In the genomic region with DNA sequence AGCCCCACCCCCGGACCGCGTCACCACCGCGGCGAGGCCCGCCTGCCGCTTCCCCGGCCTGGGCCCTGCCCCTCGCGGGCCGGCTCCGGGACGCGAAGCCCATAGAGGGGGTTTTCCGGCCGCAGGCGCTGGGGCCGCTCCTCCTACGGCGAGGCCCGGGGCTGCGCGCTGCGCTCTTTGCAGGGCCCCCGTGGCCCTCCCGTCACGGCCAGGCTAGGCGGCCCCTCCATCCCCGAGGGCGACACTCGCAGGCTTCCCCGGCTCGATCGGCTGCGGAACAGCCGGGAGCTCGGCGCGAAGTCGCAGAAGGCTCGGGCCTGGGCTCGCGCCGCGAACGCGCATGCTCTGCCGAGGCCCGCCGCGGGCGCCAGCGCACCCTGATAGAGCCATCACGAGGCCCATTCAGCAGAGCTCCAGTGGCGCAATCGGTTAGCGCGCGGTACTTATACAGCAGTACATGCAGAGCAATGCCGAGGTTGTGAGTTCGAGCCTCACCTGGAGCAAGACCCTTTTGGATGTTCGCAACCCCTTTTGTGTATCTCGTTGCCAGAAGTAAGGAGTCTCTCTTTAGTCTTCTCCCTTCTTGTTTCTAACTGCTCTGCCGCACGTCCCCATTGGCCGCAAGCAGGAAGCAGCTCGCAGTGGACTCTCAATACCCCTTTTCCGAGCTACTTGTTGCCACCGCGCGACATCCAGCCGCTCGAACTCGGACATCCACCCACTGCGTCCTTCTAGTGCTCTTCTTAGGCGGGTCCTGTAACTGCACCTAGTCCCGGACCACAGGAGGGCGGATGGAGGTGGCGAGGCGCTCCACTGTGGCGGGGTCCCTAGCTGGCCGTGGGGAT, we compare ENCODE assay signal across 8 cellular contexts. TPM values are rescaled to one million over a fixed set of nuclear protein-coding genes. Genes with fewer than 3 reads are reported as not detected.
A peak's percentile ranks its signal among the peaks of the same experiment; 100 is the strongest.
DNase-seq lines count a peak whose midpoint lies in the region; ATAC-seq and TF ChIP-seq lines count a peak whose summit lies in the region.

No MANE protein-coding gene starts in this region.

- H3K27ac Mint-ChIP-seq in CD4-positive, CD25-positive, alpha-beta regulatory T cell = peak overlapping the region; percentile 99
- H3K27ac Mint-ChIP-seq in activated CD4-positive, alpha-beta memory T cell treated with anti-CD3 and anti-CD28 coated beads for 36 hours = peak overlapping the region; percentile 100

- no peaks in the 10 kb centered on the region for H3K27me3 ChIP-seq in CD4-positive, CD25-positive, alpha-beta regulatory T cell (ENCODE audit: control insufficient read depth, insufficient read depth, low read length)
- H3K27me3 ChIP-seq in dorsolateral prefrontal cortex = no peaks in the 10 kb centered on the region
- no peaks in the 10 kb centered on the region for H3K27me3 ChIP-seq in lung (ENCODE audit: control insufficient read depth, insufficient read depth)

- H3K36me3 Mint-ChIP-seq in CD4-positive, CD25-positive, alpha-beta regulatory T cell = no peaks in the 10 kb centered on the region
- peaks cover 6% of the 10 kb centered on the region for H3K36me3 Mint-ChIP-seq in activated CD4-positive, alpha-beta memory T cell treated with anti-CD3 and anti-CD28 coated beads for 36 hours

- H3K4me3 ChIP-seq in CD4-positive, CD25-positive, alpha-beta regulatory T cell (ENCODE audit: low read depth, low read length) = peak overlapping the region; percentile 80
- H3K4me3 ChIP-seq in dorsolateral prefrontal cortex = peak overlapping the region; percentile 56 to 92 (median 79)
- peak overlapping the region; percentile 51 for H3K4me3 ChIP-seq in lung

- H3K27ac ChIP-seq in CD4-positive, CD25-positive, alpha-beta regulatory T cell (ENCODE audit: insufficient read depth, low read length, poor library complexity, severe bottlenecking) = peak overlapping the region; percentile 95
- H3K27ac ChIP-seq in dorsolateral prefrontal cortex (peak overlapping the region; percentile 93 to 100 (median 100)), lung (ENCODE audit: low read depth in 1 of 2, low read length in 1 of 2) (peak overlapping the region; percentile 98 to 100)

- 0% methylated on average over 83 of the region's 83 CpGs for WGBS in lung, 2 donors

- POLR2A ChIA-PET in activated CD4-positive, alpha-beta memory T cell treated with anti-CD3 and anti-CD28 coated beads for 36 hours (lab: Charles Lee) = interaction anchor here (0.9 to 2.8 kb wide), 13 partner anchors 9 to 786 kb away, joined by 3 to 19 read pairs (median 4); a partner anchor contains a TSS

- peaks cover 11% of the 10 kb centered on the region for H3K4me1 ChIP-seq in CD4-positive, CD25-positive, alpha-beta regulatory T cell (ENCODE audit: control insufficient read depth, insufficient read depth, low read length, poor library complexity, severe bottlenecking)
- peaks cover 0 to 4% of the 10 kb centered on the region in 2 donors for H3K4me1 ChIP-seq in lung (ENCODE audit: control insufficient read depth in 2 of 2, insufficient read depth in 2 of 2, low read length in 2 of 2)

- H3K9me3 Mint-ChIP-seq in CD4-positive, CD25-positive, alpha-beta regulatory T cell = peaks cover 0 to 2% (median 0%) of the 10 kb centered on the region in 7 donors
- H3K9me3 Mint-ChIP-seq in activated CD4-positive, alpha-beta memory T cell treated with anti-CD3 and anti-CD28 coated beads for 36 hours = no peaks in the 10 kb centered on the region

- H3K9me3 ChIP-seq in CD4-positive, CD25-positive, alpha-beta regulatory T cell (ENCODE audit: control insufficient read depth in 2 of 2, low read length in 2 of 2) = no peaks in the 10 kb centered on the region
- peaks cover 0 to 2% of the 10 kb centered on the region in 2 donors for H3K9me3 ChIP-seq in lung (ENCODE audit: control insufficient read depth in 2 of 2, insufficient read depth in 1 of 2, low read length in 1 of 2)

- TF ChIP-seq CTCF in dorsolateral prefrontal cortex (IDR thresholded peaks at IDR 0.05 in 54 of 56, conservative IDR thresholded peaks at IDR 0.05 in 2 of 56; ENCODE audit: low read depth in 1 of 56, partially characterized antibody in 56 of 56) (peak in 11 of 56 donors; percentile 1 to 35 (median 7)), lung (IDR thresholded peaks at IDR 0.05; ENCODE audit: control extremely low read depth, extremely low read depth) (no peak)

- peak overlapping the region; percentile 91 to 98 (median 96) for H3K4me3 Mint-ChIP-seq in CD4-positive, CD25-positive, alpha-beta regulatory T cell
- peak overlapping the region; percentile 95 for H3K4me3 Mint-ChIP-seq in activated CD4-positive, alpha-beta memory T cell treated with anti-CD3 and anti-CD28 coated beads for 36 hours

- no peaks in the 10 kb centered on the region for H3K36me3 ChIP-seq in CD4-positive, CD25-positive, alpha-beta regulatory T cell (ENCODE audit: control insufficient read depth, insufficient read depth, low read length)
- no peaks in the 10 kb centered on the region for H3K36me3 ChIP-seq in lung (ENCODE audit: control insufficient read depth in 2 of 2, insufficient read depth in 2 of 2, low read length in 2 of 2)

- peak; percentile 81 to 84 for ATAC-seq in CD4-positive, CD25-positive, alpha-beta regulatory T cell (ENCODE audit: low read depth in 2 of 2)
- peak; percentile 61 for ATAC-seq in GM19438 (IDR thresholded peaks at IDR 0.05; ENCODE audit: low read depth, unreplicated experiment)
- ATAC-seq in HG03571 (IDR thresholded peaks at IDR 0.05; ENCODE audit: unreplicated experiment) = peak; percentile 74
- ATAC-seq in lung (ENCODE audit: insufficient read depth, low FRiP score) = peak; percentile 88

- peaks cover 0 to 20% (median 14%) of the 10 kb centered on the region in 4 donors for H3K4me1 Mint-ChIP-seq in CD4-positive, CD25-positive, alpha-beta regulatory T cell
- H3K4me1 Mint-ChIP-seq in activated CD4-positive, alpha-beta memory T cell treated with anti-CD3 and anti-CD28 coated beads for 36 hours (ENCODE audit: low read depth) = peaks cover 12% of the 10 kb centered on the region

- peaks cover 15% of the 10 kb centered on the region for H3K27me3 Mint-ChIP-seq in CD4-positive, CD25-positive, alpha-beta regulatory T cell
- peaks cover 4% of the 10 kb centered on the region for H3K27me3 Mint-ChIP-seq in activated CD4-positive, alpha-beta memory T cell treated with anti-CD3 and anti-CD28 coated beads for 36 hours

- intact Hi-C loops in activated CD4-positive, alpha-beta memory T cell treated with anti-CD3 and anti-CD28 coated beads for 36 hours (cut with micrococcal nuclease) = loop anchor here (1.0 to 5.0 kb wide), 4 partner anchors 243 to 449 kb away; a partner anchor contains a TSS
- intact Hi-C loops in dorsolateral prefrontal cortex (cut with DNase I) = loop anchor here (5.0 to 10.0 kb wide), 4 partner anchors 148 to 784 kb away; a partner anchor contains a TSS

- DNase-seq in CD4-positive, CD25-positive, alpha-beta regulatory T cell = peak; percentile 85 to 96 (median 96)
- DNase-seq in NCI-H774 (lab: John Stamatoyannopoulos, UW) (peak; percentile 92), dorsolateral prefrontal cortex (peak; percentile 91 to 97 (median 94)), lung (ENCODE audit: low spot score) (peak; percentile 94)
- peak; percentile 97 for DNase-seq in activated CD4-positive, alpha-beta memory T cell treated with anti-CD3 and anti-CD28 coated beads for 36 hours
- peak; percentile 87 to 93 (median 92) for DNase-seq in stimulated activated CD4-positive, alpha-beta T cell treated with anti-CD3 and anti-CD28 coated beads, TNF-alpha, amount 100 ng/mL, for 24 hours (ENCODE audit: low read depth in 3 of 3)

- CTCF ChIA-PET in activated CD4-positive, alpha-beta memory T cell treated with anti-CD3 and anti-CD28 coated beads for 36 hours (lab: Charles Lee) = interaction anchor here (0.6 to 7.4 kb wide), 5 partner anchors 16 to 147 kb away, joined by 3 to 43 read pairs (median 5); no protein-coding TSS in a partner anchor

RNA-seq across cellular contexts. Expression of a gene that starts 18.0 kb away (rescaled TPM):
- total RNA-seq in CD4-positive, CD25-positive, alpha-beta regulatory T cell = not detected
- under 1 TPM in 1 of 4 donors, not detected in 3; 0.27 TPM for polyA plus RNA-seq in CD4-positive, CD25-positive, alpha-beta regulatory T cell
- under 1 TPM in 1 of 2 experiments, not detected in 1; 0.17 TPM for total RNA-seq in activated CD4-positive, alpha-beta memory T cell treated with anti-CD3 and anti-CD28 coated beads for 36 hours
- total RNA-seq in dorsolateral prefrontal cortex = 1 to 10 TPM in 116 of 120 experiments, under 1 TPM in 4; 0.65 to 6.9 (median 2.5) TPM
- 10 to 100 TPM; 12.5 to 13.0 TPM for total RNA-seq in lung
- polyA plus RNA-seq in lung = 1 to 10 TPM; 3.7 to 6.2 TPM

RNA-seq across cellular contexts. Expression of a gene that starts 46.4 kb away (rescaled TPM):
- not detected for total RNA-seq in CD4-positive, CD25-positive, alpha-beta regulatory T cell
- under 1 TPM in 1 of 4 donors, not detected in 3; 0.09 TPM for polyA plus RNA-seq in CD4-positive, CD25-positive, alpha-beta regulatory T cell
- not detected for total RNA-seq in activated CD4-positive, alpha-beta memory T cell treated with anti-CD3 and anti-CD28 coated beads for 36 hours
- total RNA-seq in dorsolateral prefrontal cortex (1 to 10 TPM in 14 of 120 experiments, under 1 TPM in 81, not detected in 25; 0.21 to 1.7 (median 0.58) TPM), lung (1 to 10 TPM; 1.7 to 2.1 TPM)
- 1 to 10 TPM in 1 of 2 donors, under 1 TPM in 1; 0.59 to 1.6 TPM for polyA plus RNA-seq in lung

Comparison
In these comparisons a context has a peak if more than half of its experiments do, and no peak if none do; other contexts are left out.
1. Peak in every context shown above with its lines: DNase-seq, ATAC-seq, H3K4me3 ChIP-seq and H3K27ac ChIP-seq.